Comparison of ENCODE assay signal across 17 cellular contexts in the genomic region with DNA sequence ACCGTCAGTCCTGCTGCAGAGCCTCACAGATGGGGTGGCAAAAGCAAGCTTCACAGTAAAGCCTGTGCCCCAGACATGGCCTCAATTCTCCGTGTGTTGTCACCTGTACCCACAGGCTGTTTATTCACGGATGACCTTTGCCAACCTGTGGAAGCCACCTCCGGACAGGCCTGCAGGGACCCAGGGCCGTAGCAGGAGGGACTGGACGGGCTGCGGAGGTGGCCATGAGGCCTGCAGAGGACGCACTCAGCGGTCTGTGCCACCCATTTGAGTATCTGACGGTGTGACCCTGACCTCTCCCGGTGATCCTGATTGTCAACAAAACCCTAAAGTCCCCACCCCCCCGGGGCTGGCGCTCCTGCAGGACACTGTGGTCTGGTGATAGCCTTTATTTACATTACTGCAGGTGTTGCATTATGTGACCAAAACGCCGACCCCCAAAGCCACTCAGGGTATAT. TPM values are rescaled to one million over a fixed set of nuclear protein-coding genes. Genes with fewer than 3 reads are reported as not detected.
DNase-seq lines count a peak whose midpoint lies in the region; ATAC-seq and TF ChIP-seq lines count a peak whose summit lies in the region.
"Had no signal": no experiment of that assay in that cellular context is flagged by ENCODE, and none has a peak within 500 bp of the region (broad histone marks: within the 10 kb centered on the region; RNA-seq: fewer than 3 reads in every experiment).

No MANE protein-coding gene starts in this region.

- H3K4me3 ChIP-seq in left lung, result no peak overlapping the region

- DNase-seq in COLO668 (lab: John Stamatoyannopoulos, UW; ENCODE audit: unreplicated experiment) (peak; percentile 72), NCI-H146 treated with DMSO at 0.1 percent for 48 hours (lab: John Stamatoyannopoulos, UW; ENCODE audit: unreplicated experiment) (peak; percentile 37), islet precursor cell (peak; percentile 39), left lung (no peak)
- DNase-seq in stimulated activated effector memory CD8-positive, alpha-beta T cell treated with anti-CD3 and anti-CD28 coated beads, Interleukin-12 subunit alpha, Interleukin-12 subunit beta, amount 100 ng/mL, for 72 hours (ENCODE audit: low spot score in 2 of 2), result no peak
- DNase-seq in activated naive CD4-positive, alpha-beta T cell treated with Interleukin-2 at 50 U/mL for 16 hours, result no peak
- no peak for DNase-seq in activated CD4-positive, CD25-positive, alpha-beta regulatory T cell (lab: John Stamatoyannopoulos, UW)
- DNase-seq: ACHN; AML-193; CD4-positive, CD25-positive, alpha-beta regulatory T cell; DMS53; NCI-H1436 treated with DMSO at 0.1 percent for 48 hours; NCI-H2081 treated with DMSO at 0.1 percent for 48 hours; NCI-H524; Right ventricle myocardium superior; SK-N-SH had no signal

- TF ChIP-seq CTCF in left lung (IDR thresholded peaks at IDR 0.05), result no peak

- peak overlapping the region in 1 of 2 donors; percentile 97 for H3K27ac ChIP-seq in left lung

- no peaks in the 10 kb centered on the region for H3K27me3 ChIP-seq in left lung

- ATAC-seq in stimulated activated effector memory CD8-positive, alpha-beta T cell treated with anti-CD3 and anti-CD28 coated beads, Interleukin-12 subunit alpha, Interleukin-12 subunit beta, amount 100 ng/mL, for 72 hours, result no peak
- no peak for ATAC-seq in left lung
- ATAC-seq: Panc1 had no signal

- peaks cover 33% of the 10 kb centered on the region for H3K4me1 Mint-ChIP-seq in stimulated activated effector memory CD8-positive, alpha-beta T cell treated with anti-CD3 and anti-CD28 coated beads, Interleukin-12 subunit alpha, Interleukin-12 subunit beta, amount 100 ng/mL, for 72 hours

- no peaks in the 10 kb centered on the region for H3K9me3 ChIP-seq in left lung
- H3K9me3 ChIP-seq: SK-N-SH had no signal

- no peaks in the 10 kb centered on the region for H3K9me3 Mint-ChIP-seq in stimulated activated effector memory CD8-positive, alpha-beta T cell treated with anti-CD3 and anti-CD28 coated beads, Interleukin-12 subunit alpha, Interleukin-12 subunit beta, amount 100 ng/mL, for 72 hours

- H3K36me3 ChIP-seq in left lung, result peaks cover 0 to 45% of the 10 kb centered on the region in 2 donors

- peak overlapping the region; percentile 63 for H3K27ac Mint-ChIP-seq in stimulated activated effector memory CD8-positive, alpha-beta T cell treated with anti-CD3 and anti-CD28 coated beads, Interleukin-12 subunit alpha, Interleukin-12 subunit beta, amount 100 ng/mL, for 72 hours
- H3K27ac Mint-ChIP-seq: CD4-positive, CD25-positive, alpha-beta regulatory T cell had no signal

- H3K36me3 Mint-ChIP-seq in stimulated activated effector memory CD8-positive, alpha-beta T cell treated with anti-CD3 and anti-CD28 coated beads, Interleukin-12 subunit alpha, Interleukin-12 subunit beta, amount 100 ng/mL, for 72 hours, result peaks cover 63% of the 10 kb centered on the region

- peaks cover 19 to 43% of the 10 kb centered on the region in 2 donors for H3K4me1 ChIP-seq in left lung

- H3K4me3 Mint-ChIP-seq in stimulated activated effector memory CD8-positive, alpha-beta T cell treated with anti-CD3 and anti-CD28 coated beads, Interleukin-12 subunit alpha, Interleukin-12 subunit beta, amount 100 ng/mL, for 72 hours, result no peak overlapping the region

- intact Hi-C loops in left lung (cut with DNase I), result no loop called here

RNA-seq across cellular contexts. Expression of a gene that starts 7.8 kb away (rescaled TPM):
- total RNA-seq in left lung, result 10 to 100 TPM; 18.5 to 28.8 TPM

RNA-seq across cellular contexts. Expression of a gene that starts 14.1 kb away (rescaled TPM):
- total RNA-seq in left lung, result 10 to 100 TPM; 70.2 to 72.7 TPM

RNA-seq across cellular contexts. Expression of a gene that starts 22.9 kb away (rescaled TPM):
- 10 to 100 TPM; 20.3 to 30.8 TPM for total RNA-seq in left lung

RNA-seq across cellular contexts. Expression of a gene that starts 34.0 kb away (rescaled TPM):
- 1 to 10 TPM; 7.2 to 9.4 TPM for total RNA-seq in left lung

RNA-seq across cellular contexts. Expression of a gene that starts 34.0 kb away (rescaled TPM):
- 10 to 100 TPM; 75.4 to 86.6 TPM for total RNA-seq in left lung

Comparison
In these comparisons a context has a peak if more than half of its experiments do, and no peak if none do; other contexts are left out.
1. DNase-seq: peak in COLO668 (single experiment), NCI-H146 treated with DMSO at 0.1 percent for 48 hours (single experiment) and islet precursor cell (single experiment); none in stimulated activated effector memory CD8-positive, alpha-beta T cell treated with anti-CD3 and anti-CD28 coated beads, Interleukin-12 subunit alpha, Interleukin-12 subunit beta, amount 100 ng/mL, for 72 hours (0 of 2), activated naive CD4-positive, alpha-beta T cell treated with Interleukin-2 at 50 U/mL for 16 hours (single experiment), activated CD4-positive, CD25-positive, alpha-beta regulatory T cell (0 of 4) and left lung (0 of 2).